In the genomic region with DNA sequence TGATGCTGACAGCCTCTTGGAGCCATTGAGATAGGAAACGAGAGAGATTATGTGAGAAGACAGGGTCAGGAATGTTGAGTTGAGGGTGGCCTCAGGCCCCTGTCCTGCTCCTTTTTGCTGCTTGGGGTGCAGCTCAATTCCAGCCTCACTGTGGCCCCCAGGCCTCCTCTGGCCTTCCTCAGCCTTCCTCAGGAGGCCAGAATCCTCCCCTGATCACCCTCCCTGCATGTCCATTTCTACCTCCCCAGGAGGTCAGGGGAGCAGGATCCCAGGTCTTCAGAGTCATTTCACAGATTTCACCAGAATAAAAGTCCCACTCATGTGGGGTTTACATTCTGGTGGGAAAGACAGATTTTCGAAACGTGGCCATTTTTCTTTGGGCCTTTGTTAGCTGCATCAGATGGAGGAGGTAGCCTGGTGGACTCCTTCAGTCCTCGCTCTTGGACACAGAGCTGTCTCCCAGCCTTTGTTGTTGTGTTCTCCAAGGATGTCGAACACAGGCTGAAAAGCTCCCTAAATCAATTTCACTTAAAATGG, we compare ENCODE assay signal across 19 cellular contexts. TPM values are rescaled to one million over a fixed set of nuclear protein-coding genes. Genes with fewer than 3 reads are reported as not detected.
DNase-seq lines count a peak whose midpoint lies in the region; FAIRE-seq and TF ChIP-seq lines count a peak whose summit lies in the region.
"Had no signal": no experiment of that assay in that cellular context is flagged by ENCODE, and none has a peak within 500 bp of the region (broad histone marks: within the 10 kb centered on the region; RNA-seq: fewer than 3 reads in every experiment).

No MANE protein-coding gene starts in this region.

- H4K5ac ChIP-seq in H1 (ENCODE audit: insufficient read length, low read depth, low read length) = no peak overlapping the region

- peaks cover 9 to 27% (median 26%) of the 10 kb centered on the region in 11 experiments; a peak in 19 of 22 replicates for H4K20me1 ChIP-seq in BLaER1 treated with 17β-estradiol and CSF1 and Interleukin-3, amounts not matched to agents 10 nM and 100 nM
- H4K20me1 ChIP-seq in H1 (replicated peaks in 1 of 2; ENCODE audit: control insufficient read depth in 1 of 2, insufficient read depth in 2 of 2, low read length in 2 of 2) = peaks cover 2 to 4% of the 10 kb centered on the region in 2 experiments

- H2BK120ac ChIP-seq in H1 (replicated peaks; ENCODE audit: low read depth, low read length) = no peak overlapping the region

- H3K79me2 ChIP-seq in H1 (ENCODE audit: control insufficient read depth in 1 of 2, insufficient read depth in 2 of 2, low read length in 2 of 2) = peaks cover 0 to 23% of the 10 kb centered on the region in 2 experiments; a peak in 2 of 4 replicates

- H3K56ac ChIP-seq in H1 (replicated peaks; ENCODE audit: insufficient read length, low read depth, low read length) = no peak overlapping the region

- no peak overlapping the region for H2BK5ac ChIP-seq in H1 (ENCODE audit: low read depth, low read length)

- peak overlapping the region in 3 of 11 experiments; percentile 4 to 88 (median 82); a peak in 1 of 22 replicates for H3K9ac ChIP-seq in BLaER1 treated with 17β-estradiol and CSF1 and Interleukin-3, amounts not matched to agents 10 nM and 100 nM
- no peak overlapping the region for H3K9ac ChIP-seq in H1 (replicated peaks in 1 of 4; ENCODE audit: extremely low read depth in 1 of 4, low read depth in 3 of 4, low read length in 3 of 4)

- peak overlapping the region in 2 of 11 experiments; percentile 88 to 90; a peak in 6 of 22 replicates for H3K27ac ChIP-seq in BLaER1 treated with 17β-estradiol and CSF1 and Interleukin-3, amounts not matched to agents 10 nM and 100 nM
- no peak overlapping the region for H3K27ac ChIP-seq in H1 (ENCODE audit: low read depth, low read length)

- no peak for FAIRE-seq in H1 (lab: Jason Lieb, UNC)

- no peak for TF ChIP-seq CTCF in Caco-2 (IDR thresholded peaks at IDR 0.05; ENCODE audit: insufficient read depth in 1 of 2, low read depth in 1 of 2, low read length in 1 of 2, severe bottlenecking in 1 of 2, unreplicated experiment in 1 of 2)
- TF ChIP-seq CTCF in H1 (IDR thresholded peaks at IDR 0.05; ENCODE audit: control extremely low read depth in 1 of 3, insufficient read depth in 1 of 3, low read depth in 1 of 3, low read length in 3 of 3) = no peak
- no peak for TF ChIP-seq CTCF in nephron (IDR thresholded peaks at IDR 0.05; ENCODE audit: unreplicated experiment in 3 of 3)

- H3K79me1 ChIP-seq in H1 (ENCODE audit: low read depth, low read length) = no peaks in the 10 kb centered on the region

- peaks cover 0 to 11% (median 0%) of the 10 kb centered on the region in 11 experiments; a peak in 1 of 22 replicates for H3K27me3 ChIP-seq in BLaER1 treated with 17β-estradiol and CSF1 and Interleukin-3, amounts not matched to agents 10 nM and 100 nM
- H3K27me3 ChIP-seq in Caco-2 (replicated peaks; ENCODE audit: control insufficient read depth, insufficient read depth, low read length) (no peaks in the 10 kb centered on the region), H1 (replicated peaks in 1 of 4; ENCODE audit: control insufficient read depth in 3 of 4, extremely low read depth in 1 of 4, insufficient read depth in 3 of 4, low read length in 3 of 4) (peaks cover 5 to 50% (median 29%) of the 10 kb centered on the region in 4 experiments)

- H3K36me3 ChIP-seq in BLaER1 treated with 17β-estradiol and CSF1 and Interleukin-3, amounts not matched to agents 10 nM and 100 nM = 0 out of 22 replicates have a peak, but pooled peaks cover 0 to 7% (median 0%) of the 10 kb centered on the region in 11 experiments
- H3K36me3 ChIP-seq in Caco-2 (ENCODE audit: control insufficient read depth, insufficient read depth, low read length) (no peaks in the 10 kb centered on the region), H1 (ENCODE audit: control insufficient read depth in 2 of 4, insufficient read depth in 4 of 4, low read length in 3 of 4) (peaks cover 0 to 3% (median 0%) of the 10 kb centered on the region in 4 experiments; a peak in 1 of 8 replicates)
- H3K36me3 ChIP-seq: thoracic aorta had no signal

- H2AK5ac ChIP-seq in H1 (ENCODE audit: low read depth, low read length) = peak overlapping the region; percentile 58; the same call in 1 of the 2 replicates

- TF ChIP-seq RAD21 in H1 (IDR thresholded peaks at IDR 0.05 in 1 of 2, conservative IDR thresholded peaks at IDR 0.05 in 1 of 2; ENCODE audit: low read depth in 2 of 2, low read length in 2 of 2) = no peak

- H3K18ac ChIP-seq in H1 (ENCODE audit: extremely low read depth, low read length) = no peak overlapping the region

- intact Hi-C loops in Caco-2 (cut with micrococcal nuclease; ENCODE audit: unreplicated experiment) = loop anchor here (2.0 kb wide), 1 partner anchor 23 kb away; no protein-coding TSS in a partner anchor

- no peak overlapping the region for H4K8ac ChIP-seq in H1 (ENCODE audit: extremely low read depth, insufficient read depth, low read length)

- H3K36me3 Mint-ChIP-seq in Caco-2 (ENCODE audit: insufficient read depth, unreplicated experiment) = peaks cover 25% of the 10 kb centered on the region
- H3K36me3 Mint-ChIP-seq in nephron (ENCODE audit: low read depth) = no peaks in the 10 kb centered on the region

- H2BK20ac ChIP-seq in H1 (ENCODE audit: low read length) = 0 out of 2 replicates have a peak overlapping the region, but pooled peaks have one; percentile 52

- H2BK15ac ChIP-seq in H1 (ENCODE audit: low read length) = peak overlapping the region; percentile 93

- no peak for DNase-seq in Caco-2
- DNase-seq in H1 (ENCODE audit: low read depth in 1 of 2, low spot score in 2 of 2) = no peak
- no peak for DNase-seq in AG20443 (ENCODE audit: low spot score)
- DNase-seq in activated CD4-positive, CD25-positive, alpha-beta regulatory T cell (lab: John Stamatoyannopoulos, UW) = no peak
- DNase-seq in COLO668 (lab: John Stamatoyannopoulos, UW; ENCODE audit: unreplicated experiment) = no peak
- no peak for DNase-seq in HuH-7 (ENCODE audit: low spot score)
- DNase-seq: activated gamma-delta T cell treated with Interleukin-2 at 50 U/mL for 16 hours; DMS153; mammary epithelial cell; MV-4-11; NCI-H2081; NCI-H526; OCI-M1; right cardiac atrium; stimulated activated CD4-positive, alpha-beta T cell treated with anti-CD3 and anti-CD28 coated beads, Interleukin-1b, Interleukin-23, amount 100 ng/mL, for 48 hours had no signal

- 86% methylated on average over 4 of the region's 5 CpGs; no CpG with 5 or more reads in 1 of the 2 experiments for WGBS in H1 (ENCODE audit: extremely low coverage in 1 of 2, insufficient coverage in 1 of 2, insufficient read length in 1 of 2, insufficient replicate concordance in 2 of 2, low coverage in 1 of 2, low lambda C conversion rate in 2 of 2, missing lambda C conversion rate in 1 of 2), 2 experiments

- peaks cover 43 to 70% (median 64%) of the 10 kb centered on the region in 10 experiments for H3K4me1 ChIP-seq in BLaER1 treated with 17β-estradiol and CSF1 and Interleukin-3, amounts not matched to agents 10 nM and 100 nM
- H3K4me1 ChIP-seq in Caco-2 (peaks cover 24% of the 10 kb centered on the region), H1 (replicated peaks in 1 of 4; ENCODE audit: control insufficient read depth in 3 of 4, insufficient read depth in 4 of 4, low read length in 3 of 4) (peaks cover 0 to 24% (median 13%) of the 10 kb centered on the region in 4 experiments; a peak in 6 of 7 replicates)

- H3K14ac ChIP-seq in H1 (ENCODE audit: insufficient read length) = no peak overlapping the region

- H3K4me1 Mint-ChIP-seq in Caco-2 (ENCODE audit: low read depth, unreplicated experiment) (peaks cover 2% of the 10 kb centered on the region), nephron (peaks cover 80% of the 10 kb centered on the region)

- no peak overlapping the region for H3K4ac ChIP-seq in H1 (replicated peaks; ENCODE audit: insufficient read length, low read depth, low read length)

- CTCF ChIA-PET in Caco-2 (lab: Charles Lee) (no interaction called here), H1 (lab: Charles Lee; ENCODE audit: partially characterized antibody) (interaction anchor here (0.6 to 3.1 kb wide), 12 partner anchors 8 to 186 kb away, joined by 3 to 15 read pairs (median 3); no protein-coding TSS in a partner anchor)

- H3K9me3 Mint-ChIP-seq in Caco-2 (ENCODE audit: unreplicated experiment) (no peaks in the 10 kb centered on the region), nephron (peaks cover 3% of the 10 kb centered on the region)
- H3K9me3 Mint-ChIP-seq: dendritic cell treated with granulocyte-macrophage colony-stimulating factor and Interleukin-4, amounts not matched to agents 40 ng/mL and 50 ng/mL, for 4 days had no signal

- no peak overlapping the region for H2AFZ ChIP-seq in H1 (ENCODE audit: low read length)

- peak overlapping the region; percentile 84 for H3K27ac Mint-ChIP-seq in Caco-2 (ENCODE audit: unreplicated experiment)
- H3K27ac Mint-ChIP-seq in nephron = peak overlapping the region; percentile 85 to 99 (median 95)

- peaks cover 5% of the 10 kb centered on the region; the same call in 1 of the 2 replicates for H3K23me2 ChIP-seq in H1 (ENCODE audit: low read depth, low read length)

- BruUV-seq in Caco-2 (replicated peaks; lab: Mats Ljungman, UMichigan) = no TSS peak

- peak overlapping the region in 9 of 11 experiments; percentile 85 to 97 (median 90); a peak in 18 of 22 replicates for H3K4me2 ChIP-seq in BLaER1 treated with 17β-estradiol and CSF1 and Interleukin-3, amounts not matched to agents 10 nM and 100 nM
- no peak overlapping the region for H3K4me2 ChIP-seq in H1 (ENCODE audit: insufficient read depth in 1 of 2, low read depth in 2 of 2, low read length in 2 of 2)

- peak overlapping the region; percentile 84 for H3K4me3 Mint-ChIP-seq in Caco-2 (ENCODE audit: unreplicated experiment)
- peak overlapping the region; percentile 80 to 85 (median 82) for H3K4me3 Mint-ChIP-seq in nephron
- H3K4me3 Mint-ChIP-seq: dendritic cell treated with granulocyte-macrophage colony-stimulating factor and Interleukin-4, amounts not matched to agents 40 ng/mL and 50 ng/mL, for 4 days had no signal

- H4K91ac ChIP-seq in H1 (replicated peaks; ENCODE audit: insufficient read length, low read length) = no peak overlapping the region

- H3K23ac ChIP-seq in H1 (ENCODE audit: insufficient read length) = no peak overlapping the region

- peaks cover 20 to 33% (median 25%) of the 10 kb centered on the region in 11 experiments for H3K9me3 ChIP-seq in BLaER1 treated with 17β-estradiol and CSF1 and Interleukin-3, amounts not matched to agents 10 nM and 100 nM (replicated peaks in 1 of 11)
- H3K9me3 ChIP-seq in Caco-2 (no peaks in the 10 kb centered on the region), H1 (ENCODE audit: insufficient read depth in 2 of 2, low read depth in 1 of 2, low read length in 1 of 2) (peaks cover 5 to 12% of the 10 kb centered on the region in 2 experiments; a peak in 3 of 4 replicates)
- H3K9me3 ChIP-seq: thoracic aorta had no signal

- H3K4me3 ChIP-seq in BLaER1 treated with 17β-estradiol and CSF1 and Interleukin-3, amounts not matched to agents 10 nM and 100 nM = no peak overlapping the region; a peak in 1 of 20 replicates
- H3K4me3 ChIP-seq in Caco-2 (ENCODE audit: low read depth, low read length) = no peak overlapping the region
- H3K4me3 ChIP-seq in H1 (ENCODE audit: extremely low read depth in 1 of 4, insufficient read depth in 2 of 4, low read depth in 3 of 4, low read length in 4 of 4) = no peak overlapping the region
- H3K4me3 ChIP-seq: thoracic aorta had no signal

- H2BK12ac ChIP-seq in H1 (ENCODE audit: low read depth, low read length) = 0 out of 2 replicates have a peak overlapping the region, but pooled peaks have one; percentile 99

- no peak for TF ChIP-seq EP300 in H1 (IDR thresholded peaks at IDR 0.05; ENCODE audit: borderline replicate concordance in 1 of 2, low read depth in 2 of 2, low read length in 2 of 2)

- TF ChIP-seq POLR2A in H1 (IDR thresholded peaks at IDR 0.05; ENCODE audit: control extremely low read depth in 1 of 2, low read depth in 2 of 2, low read length in 2 of 2) = no peak

- H3K27me3 Mint-ChIP-seq in Caco-2 (ENCODE audit: insufficient read depth, unreplicated experiment) = no peaks in the 10 kb centered on the region
- H3K27me3 Mint-ChIP-seq in nephron (ENCODE audit: low read depth) = no peaks in the 10 kb centered on the region

- POLR2A ChIA-PET in Caco-2 (lab: Charles Lee) (interaction anchor here (1.0 kb wide), 1 partner anchor 42 kb away, joined by 3 read pairs; no protein-coding TSS in a partner anchor), H1 (lab: Charles Lee; ENCODE audit: partially characterized antibody) (interaction anchor here (0.9 to 2.0 kb wide), 3 partner anchors 8 to 19 kb away, joined by 3 to 11 read pairs (median 4); no protein-coding TSS in a partner anchor)

RNA-seq across cellular contexts. Expression of gene KCNQ1OT1, which starts 2.2 kb away (rescaled TPM):
- total RNA-seq in Caco-2 (2022) = 7.5 and 8.2 TPM in 2 replicates
- 1.2 TPM in 2 replicates for total RNA-seq in H1 (2021; fragmentation: NEBNext Ultra II Directional; extraction: Animal tissue kit (Norgen Biotek cat#: 25700))
- polyA plus RNA-seq in H1 (2011; rRNA removed) = 0.19 and 0.21 TPM in 2 replicates
- 0.08 TPM for polyA plus RNA-seq in H1 (2011; cell fraction: cytosol; rRNA removed)
- polyA plus RNA-seq in H1 (2011; cell fraction: nucleus; rRNA removed) = 2.4 TPM
- polyA plus RNA-seq in H1 (2012, experiment 1 of 2) = 0.19 to 0.30 TPM (median 0.24 TPM) in 4 replicates
- 0.01 TPM for polyA plus RNA-seq in H1 (2012, experiment 2 of 2)
- 0.20 TPM for polyA plus RNA-seq in H1 (2013, experiment 1 of 2)
- 0.13 TPM for polyA plus RNA-seq in H1 (2013, experiment 2 of 2)
- 6.2 and 7.3 TPM in 2 replicates for polyA minus RNA-seq in H1 (2011; rRNA and poly(A)+ RNA removed)
- 1.0 TPM for polyA minus RNA-seq in H1 (2011; cell fraction: cytosol; rRNA and poly(A)+ RNA removed)
- polyA minus RNA-seq in H1 (2011; cell fraction: nucleus; rRNA and poly(A)+ RNA removed) = 21.4 TPM

Comparison
In these comparisons a context has a peak if more than half of its experiments do, and no peak if none do; other contexts are left out.
1. H3K4me2 ChIP-seq: peak in BLaER1 treated with 17β-estradiol and CSF1 and Interleukin-3, amounts not matched to agents 10 nM and 100 nM (9 of 11); none in H1 (0 of 2).